Comparison of ENCODE assay signal across 17 cellular contexts in the genomic region with DNA sequence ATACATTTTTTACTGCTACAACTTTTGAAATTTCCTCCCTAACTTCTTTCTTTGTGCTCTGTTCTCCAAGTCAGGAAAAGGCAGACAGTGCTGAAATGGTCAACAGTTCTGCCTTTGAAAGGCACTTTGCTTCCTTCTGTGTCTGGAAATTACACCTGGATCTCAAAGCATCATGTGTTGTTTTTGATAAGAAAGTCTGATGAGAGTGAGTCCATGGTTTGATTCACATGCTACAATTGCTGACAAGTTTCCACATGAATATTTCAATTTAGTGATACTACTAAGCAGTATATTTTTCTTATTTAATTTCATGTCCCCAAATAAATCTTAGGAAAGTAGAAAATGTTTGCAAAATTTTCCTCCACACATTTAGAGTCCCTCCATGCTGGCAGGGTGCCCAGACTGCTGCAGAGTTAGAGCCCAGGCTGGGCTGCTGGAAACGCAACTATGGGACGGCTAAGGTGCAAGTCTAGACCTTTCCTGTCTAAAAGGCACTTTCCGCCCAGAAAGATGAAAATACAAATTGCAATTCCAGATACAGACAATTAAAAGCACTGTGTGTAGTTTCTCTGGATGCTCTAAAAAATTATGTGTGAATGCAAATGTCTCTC.
"Had no signal": no experiment of that assay in that cellular context is flagged by ENCODE, and none has a peak within 500 bp of the region (broad histone marks: within the 10 kb centered on the region; RNA-seq: fewer than 3 reads in every experiment).

No MANE protein-coding gene starts in this region.

- H3K27ac Mint-ChIP-seq: activated CD8-positive, alpha-beta T cell treated with anti-CD3 and anti-CD28 coated beads, Interleukin-2, amount 10 ng/mL, durations not matched to agents 7 days and 5 days; activated naive CD4-positive, alpha-beta T cell treated with anti-CD3 and anti-CD28 coated beads, Interleukin-2, amount 10 ng/mL, durations not matched to agents 7 days and 5 days; neural progenitor cell; T-cell had no signal

- H3K4me2 ChIP-seq: neural progenitor cell had no signal

- H3K36me3 ChIP-seq: brain microvascular endothelial cell, neural progenitor cell, ovary, tibial artery, vagina had no signal

- H3K4me3 ChIP-seq: dorsolateral prefrontal cortex, neural progenitor cell, ovary, skin epidermis, tibial artery, vagina had no signal

- H3K4me1 Mint-ChIP-seq: neural progenitor cell had no signal

- DNase-seq: activated CD4-positive, alpha-beta T cell treated with anti-CD3 and anti-CD28 coated beads for 4 hours; activated CD8-positive, alpha-beta T cell treated with anti-CD3 and anti-CD28 coated beads, Interleukin-2, amount 10 ng/mL, durations not matched to agents 7 days and 5 days; activated naive CD4-positive, alpha-beta T cell treated with anti-CD3 and anti-CD28 coated beads, Interleukin-2, amount 10 ng/mL, durations not matched to agents 7 days and 5 days; amniotic stem cell; brain microvascular endothelial cell; dorsolateral prefrontal cortex; midbrain; T-cell; tibial artery had no signal

- H3K27me3 ChIP-seq: brain microvascular endothelial cell, neural progenitor cell, ovary, tibial artery, vagina had no signal

- H3K9me3 ChIP-seq: ovary, tibial artery, vagina had no signal

- H3K27ac ChIP-seq: brain microvascular endothelial cell, dorsolateral prefrontal cortex, neural progenitor cell, ovary, skin epidermis, tibial artery, vagina, VCaP had no signal

- FAIRE-seq: islet of Langerhans had no signal

- H3K27me3 Mint-ChIP-seq: activated naive CD4-positive, alpha-beta T cell treated with anti-CD3 and anti-CD28 coated beads, Interleukin-2, amount 10 ng/mL, durations not matched to agents 7 days and 5 days had no signal

- H3K4me1 ChIP-seq: neural progenitor cell, tibial artery, vagina had no signal

- H3K4me3 Mint-ChIP-seq: activated CD8-positive, alpha-beta T cell treated with anti-CD3 and anti-CD28 coated beads, Interleukin-2, amount 10 ng/mL, durations not matched to agents 7 days and 5 days; activated naive CD4-positive, alpha-beta T cell treated with anti-CD3 and anti-CD28 coated beads, Interleukin-2, amount 10 ng/mL, durations not matched to agents 7 days and 5 days; activated T-helper 1 cell treated with anti-CD3 and anti-CD28 coated beads, Interleukin-12 subunit alpha, Interleukin-12 subunit beta, Interleukin-2, Interleukin-4 antibody, amounts not matched to agents 30 ng/mL and 10 ng/mL and 1 ng/mL, durations not matched to agents 14 hours and 24 hours and 36 hours; neural progenitor cell; T-cell had no signal

- H2AFZ ChIP-seq: neural progenitor cell had no signal

- ATAC-seq: activated CD8-positive, alpha-beta T cell treated with anti-CD3 and anti-CD28 coated beads, Interleukin-2, amount 10 ng/mL, durations not matched to agents 7 days and 5 days; esophagus mucosa; T-cell had no signal

- H3K36me3 Mint-ChIP-seq: neural progenitor cell had no signal
